ENCODE assay signal across 30 cellular contexts in the genomic region with DNA sequence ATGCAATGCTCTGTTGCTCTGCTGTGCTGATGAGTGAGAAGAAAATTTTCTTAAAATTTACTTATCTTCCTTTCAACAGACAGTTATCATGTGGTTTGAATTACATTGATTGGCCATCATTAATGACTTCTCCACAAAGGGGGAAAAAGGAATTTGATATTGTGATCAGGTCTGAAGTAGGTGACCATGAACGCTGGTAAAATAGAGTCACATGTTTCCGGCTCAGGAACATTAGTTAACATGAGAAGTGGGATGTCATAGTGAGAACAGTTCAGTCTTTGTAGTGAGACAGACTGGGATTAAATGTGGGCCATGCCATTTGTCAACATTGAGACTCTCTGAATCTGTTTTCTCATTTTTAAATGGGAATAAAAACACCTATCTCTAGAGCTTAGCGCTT. TPM values are rescaled to one million over a fixed set of nuclear protein-coding genes. Genes with fewer than 3 reads are reported as not detected.
"Had no signal": no experiment of that assay in that cellular context is flagged by ENCODE, and none has a peak within 500 bp of the region (broad histone marks: within the 10 kb centered on the region; RNA-seq: fewer than 3 reads in every experiment).

No MANE protein-coding gene starts in this region.

- H3K36me3 Mint-ChIP-seq: stimulated activated effector memory CD8-positive, alpha-beta T cell treated with anti-CD3 and anti-CD28 coated beads, Interleukin-12 subunit alpha, Interleukin-12 subunit beta, amount 100 ng/mL, for 72 hours; stimulated activated memory B cell treated with anti-CD40 and anti-IgM and Interleukin-4, amounts not matched to agents 10 μg/mL and 1 μg/mL and 100 μg/mL, for 72 hours; stimulated activated naive B cell treated with anti-CD40 and anti-IgM and Interleukin-4, amounts not matched to agents 10 μg/mL and 1 μg/mL and 100 μg/mL, for 72 hours; type B pancreatic cell had no signal

- H3K4me1 ChIP-seq: stomach, suprapubic skin, testis, tibial artery, tibial nerve, transverse colon, upper lobe of left lung, upper lobe of right lung, uterus, vagina had no signal

- H3K27ac Mint-ChIP-seq: stimulated activated effector memory CD8-positive, alpha-beta T cell treated with anti-CD3 and anti-CD28 coated beads, Interleukin-12 subunit alpha, Interleukin-12 subunit beta, amount 100 ng/mL, for 72 hours; stimulated activated memory B cell treated with anti-CD40 and anti-IgM and Interleukin-4, amounts not matched to agents 10 μg/mL and 1 μg/mL and 100 μg/mL, for 72 hours; stimulated activated naive B cell treated with anti-CD40 and anti-IgM and Interleukin-4, amounts not matched to agents 10 μg/mL and 1 μg/mL and 100 μg/mL, for 72 hours; stimulated activated naive CD8-positive, alpha-beta T cell treated with anti-CD3 and anti-CD28 coated beads, Interleukin-15, amount 100 ng/mL, for 72 hours; stimulated activated naive CD8-positive, alpha-beta T cell treated with anti-CD3 and anti-CD28 coated beads, Interleukin-15, Interleukin-2, amounts not matched to agents 100 ng/mL and 50 ng/mL, for 24 hours; type B pancreatic cell had no signal

- H3K36me3 ChIP-seq: stomach, suprapubic skin, thoracic aorta, thyroid gland, tibial artery, tibial nerve, transverse colon, upper lobe of left lung, upper lobe of right lung, uterus, vagina had no signal

- H3K4me3 ChIP-seq: stomach, suprapubic skin, testis, thoracic aorta, thyroid gland, tibial artery, tibial nerve, transverse colon, upper lobe of left lung, upper lobe of right lung, uterus, vagina had no signal

- H3K4me1 Mint-ChIP-seq: stimulated activated effector memory CD8-positive, alpha-beta T cell treated with anti-CD3 and anti-CD28 coated beads, Interleukin-12 subunit alpha, Interleukin-12 subunit beta, amount 100 ng/mL, for 72 hours; stimulated activated memory B cell treated with anti-CD40 and anti-IgM and Interleukin-4, amounts not matched to agents 10 μg/mL and 1 μg/mL and 100 μg/mL, for 72 hours; stimulated activated naive B cell treated with anti-CD40 and anti-IgM and Interleukin-4, amounts not matched to agents 10 μg/mL and 1 μg/mL and 100 μg/mL, for 72 hours; stimulated activated naive CD8-positive, alpha-beta T cell treated with anti-CD3 and anti-CD28 coated beads, Interleukin-15, amount 100 ng/mL, for 72 hours had no signal

- H3K27me3 ChIP-seq: stomach, suprapubic skin, testis, thyroid gland, tibial artery, tibial nerve, transverse colon, upper lobe of left lung, upper lobe of right lung, uterus, vagina had no signal

- H3K27ac ChIP-seq: stomach, suprapubic skin, testis, thoracic aorta, thyroid gland, tibial artery, tibial nerve, transverse colon, upper lobe of left lung, upper lobe of right lung, uterus, vagina had no signal

- H3K9me3 ChIP-seq: stomach, suprapubic skin, testis, thoracic aorta, thyroid gland, tibial artery, tibial nerve, transverse colon, upper lobe of left lung, upper lobe of right lung, uterus, vagina had no signal

- FAIRE-seq: urothelium cell line had no signal

- H3K27me3 Mint-ChIP-seq: stimulated activated memory B cell treated with anti-CD40 and anti-IgM and Interleukin-4, amounts not matched to agents 10 μg/mL and 1 μg/mL and 100 μg/mL, for 72 hours; stimulated activated naive B cell treated with anti-CD40 and anti-IgM and Interleukin-4, amounts not matched to agents 10 μg/mL and 1 μg/mL and 100 μg/mL, for 72 hours; stimulated activated naive CD8-positive, alpha-beta T cell treated with anti-CD3 and anti-CD28 coated beads, Interleukin-15, Interleukin-2, amounts not matched to agents 100 ng/mL and 50 ng/mL, for 24 hours had no signal

- H3K4me3 Mint-ChIP-seq: stimulated activated effector memory CD8-positive, alpha-beta T cell treated with anti-CD3 and anti-CD28 coated beads, Interleukin-12 subunit alpha, Interleukin-12 subunit beta, amount 100 ng/mL, for 72 hours; stimulated activated memory B cell treated with anti-CD40 and anti-IgM and Interleukin-4, amounts not matched to agents 10 μg/mL and 1 μg/mL and 100 μg/mL, for 72 hours; stimulated activated naive B cell treated with anti-CD40 and anti-IgM and Interleukin-4, amounts not matched to agents 10 μg/mL and 1 μg/mL and 100 μg/mL, for 72 hours; stimulated activated naive CD8-positive, alpha-beta T cell treated with anti-CD3 and anti-CD28 coated beads, Interleukin-15, amount 100 ng/mL, for 72 hours; stimulated activated naive CD8-positive, alpha-beta T cell treated with anti-CD3 and anti-CD28 coated beads, Interleukin-15, Interleukin-2, amounts not matched to agents 100 ng/mL and 50 ng/mL, for 24 hours; type B pancreatic cell had no signal

- DNase-seq: stimulated activated CD4-positive, alpha-beta T cell treated with anti-CD3 and anti-CD28 coated beads, Interleukin-2, amount 100 ng/mL, for 48 hours; stimulated activated CD4-positive, alpha-beta T cell treated with anti-CD3 and anti-CD28 coated beads, Interleukin-4, amount 100 ng/mL, for 1 hour; stimulated activated CD4-positive, alpha-beta T cell treated with anti-CD3 and anti-CD28 coated beads, Interleukin-4, amount 100 ng/mL, for 24 hours; stimulated activated CD4-positive, alpha-beta T cell treated with anti-CD3 and anti-CD28 coated beads, Interleukin-4, amount 100 ng/mL, for 4 hours; stimulated activated CD8-positive, alpha-beta memory T cell treated with anti-CD3 and anti-CD28 coated beads, Interleukin-4, amount 100 ng/mL, for 48 hours; stimulated activated naive B cell treated with anti-CD40 and anti-IgM and Interleukin-4, amounts not matched to agents 10 μg/mL and 1 μg/mL and 100 μg/mL, for 72 hours; stimulated activated naive CD4-positive, alpha-beta T cell; stimulated activated naive CD4-positive, alpha-beta T cell treated with Interleukin-2 at 50 U/mL for 16 hours; stimulated activated naive CD8-positive, alpha-beta T cell treated with anti-CD3 and anti-CD28 coated beads, Interleukin-15, amount 100 ng/mL, for 72 hours; stimulated activated naive CD8-positive, alpha-beta T cell treated with anti-CD3 and anti-CD28 coated beads, Interleukin-15, Interleukin-2, amounts not matched to agents 100 U/mL and 50 U/mL, for 24 hours; stomach; substantia nigra; testis; thyroid gland; tibial artery; transverse colon; trophoblast cell; upper lobe of left lung; upper lobe of right lung; uterus had no signal

- ATAC-seq: stimulated activated effector memory CD8-positive, alpha-beta T cell treated with anti-CD3 and anti-CD28 coated beads, Interleukin-12 subunit alpha, Interleukin-12 subunit beta, amount 100 ng/mL, for 72 hours; stimulated activated memory B cell treated with anti-CD40 and anti-IgM and Interleukin-4, amounts not matched to agents 10 μg/mL and 1 μg/mL and 100 μg/mL, for 72 hours; stimulated activated naive B cell treated with anti-CD40 and anti-IgM and Interleukin-4, amounts not matched to agents 10 μg/mL and 1 μg/mL and 100 μg/mL, for 72 hours; stimulated activated naive CD8-positive, alpha-beta T cell treated with anti-CD3 and anti-CD28 coated beads, Interleukin-15, amount 100 ng/mL, for 72 hours; stimulated activated naive CD8-positive, alpha-beta T cell treated with anti-CD3 and anti-CD28 coated beads, Interleukin-15, Interleukin-2, amounts not matched to agents 100 U/mL and 50 U/mL, for 24 hours; upper lobe of right lung had no signal

RNA-seq across cellular contexts. Expression of gene GBA3, which starts 50.6 kb away (rescaled TPM):
- total RNA-seq: thoracic aorta, tibial nerve, urinary bladder, vagina had no signal
